15 cellular contexts compared by ENCODE assay signal in the genomic region with DNA sequence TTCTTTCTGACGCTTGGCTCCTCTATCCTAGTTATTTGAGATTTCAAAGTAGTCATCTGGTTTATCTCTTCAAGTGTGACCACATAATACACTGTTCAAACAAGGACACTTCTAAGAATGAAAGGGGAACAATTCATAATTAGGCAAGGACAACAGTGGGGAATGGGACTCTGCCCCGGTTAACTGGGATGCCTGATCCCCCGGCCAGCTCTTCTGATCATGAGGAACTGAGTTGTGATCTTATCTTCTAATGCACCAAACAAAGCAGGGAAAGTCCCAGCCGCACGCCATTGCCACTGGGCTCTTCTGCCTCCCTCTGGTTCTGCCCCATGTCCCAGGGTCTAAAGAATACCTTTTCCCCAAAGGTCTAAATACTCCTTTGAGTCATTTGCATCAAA.
A peak's percentile ranks its signal among the peaks of the same experiment; 100 is the strongest.
DNase-seq lines count a peak whose midpoint lies in the region; ATAC-seq, FAIRE-seq and TF ChIP-seq lines count a peak whose summit lies in the region.
"Had no signal": no experiment of that assay in that cellular context is flagged by ENCODE, and none has a peak within 500 bp of the region (broad histone marks: within the 10 kb centered on the region; RNA-seq: fewer than 3 reads in every experiment).

No MANE protein-coding gene starts in this region.

- H3K27ac ChIP-seq in WERI-Rb-1, result no peak overlapping the region
- H3K27ac ChIP-seq: breast epithelium, SK-N-MC, vagina had no signal

- DNase-seq in CD1c-positive myeloid dendritic cell (ENCODE audit: extremely low spot score) (peak; percentile 58), GM12892 (ENCODE audit: insufficient read length) (no peak), WERI-Rb-1 (peak; percentile 6), left colon (no peak), SHP77 treated with DMSO at 0.1 percent for 48 hours (lab: John Stamatoyannopoulos, UW) (no peak), A172 (ENCODE audit: low spot score) (no peak), AG08396 (ENCODE audit: low spot score) (no peak)
- DNase-seq in NK-92 treated with Interleukin-12 subunit alpha and Interleukin-12 subunit beta, amount 100 ng/mL, for 24 hours (lab: John Stamatoyannopoulos, UW), result no peak
- DNase-seq: COR-L47, mammary epithelial cell, NCI-H1092, NCI-H69 had no signal

- no peak for TF ChIP-seq CTCF in WERI-Rb-1 (IDR thresholded peaks at IDR 0.05; ENCODE audit: low read depth, low read length)

- no peak for TF ChIP-seq POLR2A in GM12892 (IDR thresholded peaks at IDR 0.05; ENCODE audit: low read depth, low read length)

- intact Hi-C loops in left colon (cut with DNase I, micrococcal nuclease), result no loop called here

- no peaks in the 10 kb centered on the region for H3K9me3 ChIP-seq in WERI-Rb-1 (ENCODE audit: severe bottlenecking)
- H3K9me3 ChIP-seq: breast epithelium, vagina had no signal

- peak; percentile 8 for ATAC-seq in left colon

- H3K27me3 ChIP-seq in WERI-Rb-1 (ENCODE audit: insufficient read depth, low read depth, severe bottlenecking), result no peaks in the 10 kb centered on the region
- H3K27me3 ChIP-seq: breast epithelium, vagina had no signal

- no peaks in the 10 kb centered on the region for H3K36me3 ChIP-seq in WERI-Rb-1
- H3K36me3 ChIP-seq: breast epithelium, vagina had no signal

- FAIRE-seq in GM12892 (lab: Jason Lieb, UNC), result peak; percentile 40

- H3K4me3 ChIP-seq in WERI-Rb-1 (ENCODE audit: low read depth, low read length), result no peak overlapping the region
- H3K4me3 ChIP-seq: breast epithelium, SK-N-MC, vagina had no signal

Comparison
In these comparisons a context has a peak if more than half of its experiments do, and no peak if none do; other contexts are left out.
1. DNase-seq: peak in CD1c-positive myeloid dendritic cell (single experiment) and WERI-Rb-1 (single experiment); none in GM12892 (single experiment), left colon (0 of 2), SHP77 treated with DMSO at 0.1 percent for 48 hours (single experiment), A172 (single experiment), AG08396 (single experiment) and NK-92 treated with Interleukin-12 subunit alpha and Interleukin-12 subunit beta, amount 100 ng/mL, for 24 hours (single experiment).